ENCODE assay signal across 1 cellular context in genomic region chr14:34229140-34229539, GRCh38.
TF ChIP-seq lines count a peak whose summit lies in the region.

No MANE protein-coding gene starts in this region.

TF ChIP-seq in HepG2, 621 proteins besides CTCF, POLR2A, EP300 and RAD21 (continued from another document):
- no peak for TF ChIP-seq ZUFSP (CRISPR knock-in tag; IDR thresholded peaks at IDR 0.05; ENCODE audit: borderline replicate concordance)
- TF ChIP-seq SIX4 (CRISPR knock-in tag; IDR thresholded peaks at IDR 0.05), result no peak
- TF ChIP-seq NFRKB (IDR thresholded peaks at IDR 0.05), result no peak
- no peak for TF ChIP-seq RFX1 (IDR thresholded peaks at IDR 0.05)
- no peak for TF ChIP-seq ZNF780A (CRISPR knock-in tag; IDR thresholded peaks at IDR 0.05)
- TF ChIP-seq RELA (CRISPR knock-in tag; IDR thresholded peaks at IDR 0.05), result no peak
- no peak for TF ChIP-seq ZMYM3 (CRISPR knock-in tag; IDR thresholded peaks at IDR 0.05)
- TF ChIP-seq ZNF367 (CRISPR knock-in tag; IDR thresholded peaks at IDR 0.05; ENCODE audit: borderline replicate concordance), result no peak
- no peak for TF ChIP-seq STAG1 (CRISPR knock-in tag; IDR thresholded peaks at IDR 0.05)
- no peak for TF ChIP-seq TFDP1 (CRISPR knock-in tag; IDR thresholded peaks at IDR 0.05; ENCODE audit: borderline replicate concordance)
- no peak for TF ChIP-seq ZNF335 (CRISPR knock-in tag; IDR thresholded peaks at IDR 0.05)
